In genomic region chr17:67528751-67529436, GRCh38 we compare ENCODE assay signal across 8 cellular contexts.
DNase-seq lines count a peak whose midpoint lies in the region; ATAC-seq lines count a peak whose summit lies in the region.

No MANE protein-coding gene starts in this region.

- in situ Hi-C loops in ACHN (cut with HindIII; ENCODE audit: low pct_ligation_motif_present, low pct_unique_long_range_greater_than_20kb, low sequenced_read_pairs), result no loop called here

- H3K27me3 Mint-ChIP-seq in activated naive CD8-positive, alpha-beta T cell treated with anti-CD3 and anti-CD28 coated beads, Interleukin-2, amount 50 U/mL, for 24 hours, result no peaks in the 10 kb centered on the region

- ATAC-seq in right cardiac atrium (peak; percentile 90 to 95), HG03045 (IDR thresholded peaks at IDR 0.05; ENCODE audit: unreplicated experiment) (no peak)
- ATAC-seq in activated naive CD8-positive, alpha-beta T cell treated with anti-CD3 and anti-CD28 coated beads, Interleukin-2, amount 50 U/mL, for 24 hours, result no peak

- no peaks in the 10 kb centered on the region for H3K9me3 ChIP-seq in right cardiac atrium (ENCODE audit: control insufficient read depth, low read length)

- H3K27ac Mint-ChIP-seq in activated naive CD8-positive, alpha-beta T cell treated with anti-CD3 and anti-CD28 coated beads, Interleukin-2, amount 50 U/mL, for 24 hours, result no peak overlapping the region

- no peak overlapping the region for H3K4me3 Mint-ChIP-seq in activated naive CD8-positive, alpha-beta T cell treated with anti-CD3 and anti-CD28 coated beads, Interleukin-2, amount 50 U/mL, for 24 hours

- peaks cover 15% of the 10 kb centered on the region for H3K4me1 Mint-ChIP-seq in activated naive CD8-positive, alpha-beta T cell treated with anti-CD3 and anti-CD28 coated beads, Interleukin-2, amount 50 U/mL, for 24 hours

- DNase-seq in ACHN, result peak; percentile 88
- DNase-seq in LHCN-M2 (ENCODE audit: low read depth), result peak; percentile 90
- peak in 49 of 56 donors; percentile 27 to 90 (median 67) for DNase-seq in amygdala (lab: John Stamatoyannopoulos, UW)
- DNase-seq in right cardiac atrium, result peak; percentile 81 to 89 (median 87)
- DNase-seq in renal cortical epithelial cell (ENCODE audit: low read depth), result peak; percentile 86
- no peak for DNase-seq in NOMO-1 treated with DMSO at 0.1 percent for 48 hours (lab: John Stamatoyannopoulos, UW; ENCODE audit: unreplicated experiment)
- no peak for DNase-seq in activated naive CD8-positive, alpha-beta T cell treated with anti-CD3 and anti-CD28 coated beads, Interleukin-2, amount 50 U/mL, for 24 hours

- intact Hi-C loops in right cardiac atrium (cut with DNase I), result no loop called here

- 12% methylated on average over 22 of the region's 22 CpGs for WGBS in right cardiac atrium

- H3K36me3 Mint-ChIP-seq in activated naive CD8-positive, alpha-beta T cell treated with anti-CD3 and anti-CD28 coated beads, Interleukin-2, amount 50 U/mL, for 24 hours (ENCODE audit: low read depth), result no peaks in the 10 kb centered on the region

- peak overlapping the region; percentile 9 for H3K27ac ChIP-seq in right cardiac atrium (ENCODE audit: low read length)

- peaks cover 9% of the 10 kb centered on the region for H3K4me1 ChIP-seq in right cardiac atrium (ENCODE audit: control insufficient read depth, insufficient read depth, low read length)

- no peaks in the 10 kb centered on the region for H3K27me3 ChIP-seq in right cardiac atrium (ENCODE audit: control insufficient read depth, insufficient read depth)

- no peaks in the 10 kb centered on the region for H3K9me3 Mint-ChIP-seq in activated naive CD8-positive, alpha-beta T cell treated with anti-CD3 and anti-CD28 coated beads, Interleukin-2, amount 50 U/mL, for 24 hours

- no peak overlapping the region for H3K4me3 ChIP-seq in right cardiac atrium (ENCODE audit: low read length)

Comparison
In these comparisons a context has a peak if more than half of its experiments do, and no peak if none do; other contexts are left out.
1. DNase-seq: peak in ACHN (single experiment), LHCN-M2 (single experiment), amygdala (49 of 56), right cardiac atrium (3 of 3) and renal cortical epithelial cell (single experiment); none in NOMO-1 treated with DMSO at 0.1 percent for 48 hours (single experiment) and activated naive CD8-positive, alpha-beta T cell treated with anti-CD3 and anti-CD28 coated beads, Interleukin-2, amount 50 U/mL, for 24 hours (single experiment).
2. ATAC-seq: peak in right cardiac atrium (2 of 2); none in HG03045 (single experiment) and activated naive CD8-positive, alpha-beta T cell treated with anti-CD3 and anti-CD28 coated beads, Interleukin-2, amount 50 U/mL, for 24 hours (single experiment).